In the genomic region with DNA sequence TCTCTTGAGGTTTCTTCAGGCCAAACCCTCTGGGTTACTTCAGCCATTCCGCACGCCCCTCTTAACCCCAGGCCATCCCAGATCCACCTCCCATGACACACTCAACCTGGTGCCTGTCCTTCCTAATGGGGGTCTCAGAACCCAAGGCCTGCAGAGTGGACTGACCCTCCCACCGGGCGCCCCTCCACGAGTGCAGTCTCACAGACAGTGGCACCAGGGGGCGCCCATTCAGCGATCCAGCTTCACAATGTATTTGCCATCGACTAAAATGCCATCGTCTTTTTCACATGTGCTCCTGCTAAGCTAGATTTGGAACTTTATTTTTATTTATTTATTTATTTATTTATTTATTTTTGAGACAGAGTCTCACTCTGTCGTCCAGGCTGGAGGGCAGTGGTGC, we compare ENCODE assay signal across 10 cellular contexts. TPM values are rescaled to one million over a fixed set of nuclear protein-coding genes. Genes with fewer than 3 reads are reported as not detected.
DNase-seq lines count a peak whose midpoint lies in the region; ATAC-seq, FAIRE-seq and TF ChIP-seq lines count a peak whose summit lies in the region.
"Had no signal": no experiment of that assay in that cellular context is flagged by ENCODE, and none has a peak within 500 bp of the region (broad histone marks: within the 10 kb centered on the region; RNA-seq: fewer than 3 reads in every experiment).

No MANE protein-coding gene starts in this region.

- H3K27me3 ChIP-seq in CD8-positive, alpha-beta memory T cell (ENCODE audit: insufficient read depth, low read length, poor library complexity, severe bottlenecking), result no peaks in the 10 kb centered on the region

- no peak for ATAC-seq in HG03460 (IDR thresholded peaks at IDR 0.05; ENCODE audit: unreplicated experiment)

- POLR2A ChIA-PET in CD8-positive, alpha-beta memory T cell (lab: Charles Lee), result interaction anchor here (2.0 kb wide), 1 partner anchor 38 kb away, joined by 5 read pairs; a partner anchor contains a TSS

- H3K27ac ChIP-seq in CD8-positive, alpha-beta memory T cell (ENCODE audit: low read depth, low read length), result no peak overlapping the region

- H3K36me3 Mint-ChIP-seq in CD8-positive, alpha-beta memory T cell, result peaks cover 9 to 53% (median 13%) of the 10 kb centered on the region in 3 donors
- H3K36me3 Mint-ChIP-seq in neural crest cell (ENCODE audit: low read depth), result no peaks in the 10 kb centered on the region

- H3K4me3 ChIP-seq in CD8-positive, alpha-beta memory T cell (ENCODE audit: low read length), result no peak overlapping the region
- H3K4me3 ChIP-seq: skin epidermis had no signal

- FAIRE-seq in HTR-8/SVneo (lab: Jason Lieb, UNC), result no peak

- H3K4me1 Mint-ChIP-seq in CD8-positive, alpha-beta memory T cell, result peaks cover 74 to 90% (median 85%) of the 10 kb centered on the region in 3 donors
- H3K4me1 Mint-ChIP-seq in neural crest cell, result peaks cover 4% of the 10 kb centered on the region

- H3K9me3 Mint-ChIP-seq in CD8-positive, alpha-beta memory T cell, result no peaks in the 10 kb centered on the region
- no peaks in the 10 kb centered on the region for H3K9me3 Mint-ChIP-seq in neural crest cell

- H3K9me3 ChIP-seq in CD8-positive, alpha-beta memory T cell (ENCODE audit: low read length), result no peaks in the 10 kb centered on the region

- DNase-seq in CD8-positive, alpha-beta memory T cell, result peak in 1 of 5 donors; percentile 38
- DNase-seq in HTR-8/SVneo (ENCODE audit: insufficient read length, low spot score), result peak; percentile 21
- peak; percentile 21 for DNase-seq in dermis blood vessel endothelial cell
- DNase-seq in neural crest cell (ENCODE audit: low read depth, low spot score), result peak; percentile 18
- DNase-seq in activated T-cell treated with anti-CD3 and anti-CD28 coated beads, Interleukin-2, amount 50 U/mL, for 1 hour, result no peak
- DNase-seq in SW 1271 (lab: John Stamatoyannopoulos, UW), result no peak
- DNase-seq in cerebellum (ENCODE audit: low spot score), result no peak
- DNase-seq: NCI-H187 treated with DMSO at 0.1 percent for 48 hours had no signal

- H3K27me3 Mint-ChIP-seq in CD8-positive, alpha-beta memory T cell, result peaks cover 0 to 1% of the 10 kb centered on the region in 2 donors
- H3K27me3 Mint-ChIP-seq in neural crest cell (ENCODE audit: low read depth), result peaks cover 7% of the 10 kb centered on the region

- peaks cover 49% of the 10 kb centered on the region for H3K4me1 ChIP-seq in CD8-positive, alpha-beta memory T cell (ENCODE audit: insufficient read depth, low read length)

- CTCF ChIA-PET in CD8-positive, alpha-beta memory T cell (lab: Charles Lee), result interaction anchor here (0.7 to 5.2 kb wide), 7 partner anchors 10 to 38 kb away, joined by 3 to 34 read pairs (median 3); a partner anchor contains a TSS

- H3K36me3 ChIP-seq in CD8-positive, alpha-beta memory T cell (ENCODE audit: insufficient read depth, low read length), result no peaks in the 10 kb centered on the region

- H3K4me3 Mint-ChIP-seq in CD8-positive, alpha-beta memory T cell, result peak overlapping the region in 4 of 7 donors; percentile 15 to 61 (median 19)
- no peak overlapping the region for H3K4me3 Mint-ChIP-seq in neural crest cell

- peak; percentile 42 for TF ChIP-seq CTCF in neural crest cell (conservative IDR thresholded peaks at IDR 0.05)

- H3K27ac Mint-ChIP-seq in CD8-positive, alpha-beta memory T cell, result peak overlapping the region in 6 of 8 donors; percentile 63 to 93 (median 74)
- H3K27ac Mint-ChIP-seq in neural crest cell (ENCODE audit: unreplicated experiment), result no peak overlapping the region

RNA-seq across cellular contexts. Expression of a gene that starts 38.5 kb away (rescaled TPM):
- 10 to 100 TPM; 49.3 to 51.0 TPM for total RNA-seq in CD8-positive, alpha-beta memory T cell
- polyA plus RNA-seq in CD8-positive, alpha-beta memory T cell, result 146 TPM
- 45.3 and 45.7 TPM in 2 replicates for total RNA-seq in dermis blood vessel endothelial cell
- total RNA-seq in neural crest cell, result 0.28 and 0.30 TPM in 2 replicates
- 4.9 TPM for total RNA-seq in cerebellum

Comparison
In these comparisons a context has a peak if more than half of its experiments do, and no peak if none do; other contexts are left out.
1. DNase-seq: peak in HTR-8/SVneo (single experiment), dermis blood vessel endothelial cell (single experiment) and neural crest cell (single experiment); none in activated T-cell treated with anti-CD3 and anti-CD28 coated beads, Interleukin-2, amount 50 U/mL, for 1 hour (single experiment), SW 1271 (0 of 2) and cerebellum (single experiment).